7 cellular contexts compared by ENCODE assay signal in genomic region chr6:20202070-20202658, GRCh38. TPM values are rescaled to one million over a fixed set of nuclear protein-coding genes. Genes with fewer than 3 reads are reported as not detected.
DNase-seq lines count a peak whose midpoint lies in the region; ATAC-seq and TF ChIP-seq lines count a peak whose summit lies in the region.

No MANE protein-coding gene starts in this region.

- H4K20me1 ChIP-seq in GM23248 (ENCODE audit: insufficient read depth), result no peaks in the 10 kb centered on the region
- H4K20me1 ChIP-seq in KMS-11 (ENCODE audit: insufficient read depth), result no peaks in the 10 kb centered on the region

- peaks cover 59% of the 10 kb centered on the region for H3K36me3 Mint-ChIP-seq in activated T-helper 2 cell treated with anti-CD3 and anti-CD28 coated beads, Interferon-gamma antibody, Interleukin-2, Interleukin-4, amounts not matched to agents 10 μg/mL and 5 μg/mL and 100 μg/mL, durations not matched to agents 14 hours and 24 hours and 36 hours (ENCODE audit: low read depth)

- H3K9me3 ChIP-seq in GM23248 (ENCODE audit: low read depth) (no peaks in the 10 kb centered on the region), neutrophil (no peaks in the 10 kb centered on the region)

- H3K27ac ChIP-seq in GM23248 (peak overlapping the region; percentile 23; the same call in 1 of the 2 replicates), KMS-11 (peak overlapping the region; percentile 91), neutrophil (peak overlapping the region; percentile 92)

- no peaks in the 10 kb centered on the region; the same call in 1 of the 2 replicates for H3F3A ChIP-seq in GM23248 (ENCODE audit: insufficient read depth)

- H3K79me2 ChIP-seq in GM23248 (ENCODE audit: insufficient read depth) (no peaks in the 10 kb centered on the region), KMS-11 (ENCODE audit: insufficient read depth, low read depth) (peaks cover 82% of the 10 kb centered on the region)

- H3K27ac Mint-ChIP-seq in activated T-helper 2 cell treated with anti-CD3 and anti-CD28 coated beads, Interferon-gamma antibody, Interleukin-2, Interleukin-4, amounts not matched to agents 10 μg/mL and 5 μg/mL and 100 μg/mL, durations not matched to agents 14 hours and 24 hours and 36 hours, result peak overlapping the region; percentile 96

- no peak for TF ChIP-seq CTCF in KMS-11 (conservative IDR thresholded peaks at IDR 0.05; ENCODE audit: low read depth, low read length)
- TF ChIP-seq CTCF in neutrophil (IDR thresholded peaks at IDR 0.05), result no peak

- peaks cover 73% of the 10 kb centered on the region for H3K4me1 Mint-ChIP-seq in activated T-helper 2 cell treated with anti-CD3 and anti-CD28 coated beads, Interferon-gamma antibody, Interleukin-2, Interleukin-4, amounts not matched to agents 10 μg/mL and 5 μg/mL and 100 μg/mL, durations not matched to agents 14 hours and 24 hours and 36 hours (ENCODE audit: low read depth)

- H3K27me3 Mint-ChIP-seq in activated T-helper 2 cell treated with anti-CD3 and anti-CD28 coated beads, Interferon-gamma antibody, Interleukin-2, Interleukin-4, amounts not matched to agents 10 μg/mL and 5 μg/mL and 100 μg/mL, durations not matched to agents 14 hours and 24 hours and 36 hours (ENCODE audit: low read depth), result no peaks in the 10 kb centered on the region

- no peaks in the 10 kb centered on the region for H3K9me2 ChIP-seq in GM23248 (ENCODE audit: insufficient read depth)

- DNase-seq in GM23248 (peak; percentile 59), activated gamma-delta T cell (lab: John Stamatoyannopoulos, UW) (no peak), anterior cingulate cortex (lab: John Stamatoyannopoulos, UW) (no peak)
- DNase-seq in activated T-helper 2 cell treated with anti-CD3 and anti-CD28 coated beads, Interferon-gamma antibody, Interleukin-2, Interleukin-4, amounts not matched to agents 10 μg/mL and 5 μg/mL and 100 μg/mL, durations not matched to agents 14 hours and 24 hours and 36 hours (ENCODE audit: low spot score), result no peak

- H3K4me2 ChIP-seq in GM23248 (ENCODE audit: unreplicated experiment), result peak overlapping the region; percentile 7
- H3K4me2 ChIP-seq in KMS-11, result peak overlapping the region; percentile 62

- H3K4me3 ChIP-seq in GM23248 (no peak overlapping the region), KMS-11 (IDR thresholded peaks at IDR 0.05; ENCODE audit: insufficient read depth, low read depth, low read length) (no peak overlapping the region), neutrophil (ENCODE audit: low read depth in 1 of 2, low read length in 1 of 2) (peak overlapping the region; percentile 0 to 47)

- H3K27me3 ChIP-seq in GM23248 (replicated peaks; ENCODE audit: insufficient read depth) (no peaks in the 10 kb centered on the region), KMS-11 (ENCODE audit: insufficient read depth, low read depth) (no peaks in the 10 kb centered on the region), neutrophil (no peaks in the 10 kb centered on the region)

- H3K4me1 ChIP-seq in GM23248 (ENCODE audit: insufficient read depth), result peaks cover 18% of the 10 kb centered on the region
- H3K4me1 ChIP-seq in KMS-11 (ENCODE audit: low read depth, poor library complexity, severe bottlenecking), result peaks cover 98% of the 10 kb centered on the region
- H3K4me1 ChIP-seq in neutrophil (ENCODE audit: control insufficient read depth in 1 of 2, insufficient read depth in 1 of 2, low read depth in 1 of 2, low read length in 1 of 2), result peaks cover 75 to 83% of the 10 kb centered on the region in 2 experiments

- intact Hi-C loops in activated T-helper 2 cell treated with anti-CD3 and anti-CD28 coated beads, Interferon-gamma antibody, Interleukin-2, Interleukin-4, amounts not matched to agents 10 μg/mL and 5 μg/mL and 100 μg/mL, durations not matched to agents 14 hours and 24 hours and 36 hours (cut with micrococcal nuclease), result loop anchor here (1.0 to 10.0 kb wide), 5 partner anchors 10 to 1863 kb away; partner anchors contain the start of gene MBOAT1

- 42 to 55% methylated on average over 1 of the region's 1 CpG for WGBS in GM23248 (ENCODE audit: low coverage in 1 of 2, low lambda C conversion rate in 2 of 2, missing lambda C conversion rate in 2 of 2), 2 experiments

- ATAC-seq in GM18517 (IDR thresholded peaks at IDR 0.05; ENCODE audit: unreplicated experiment), result peak; percentile 91

- H2AFZ ChIP-seq in GM23248 (0 out of 2 replicates have a peak overlapping the region, but pooled peaks have one; percentile 28), KMS-11 (ENCODE audit: low read depth) (no peak overlapping the region)

- in situ Hi-C loops in GM23248 (cut with MboI), result no loop called here

- H3K9me3 Mint-ChIP-seq in activated T-helper 2 cell treated with anti-CD3 and anti-CD28 coated beads, Interferon-gamma antibody, Interleukin-2, Interleukin-4, amounts not matched to agents 10 μg/mL and 5 μg/mL and 100 μg/mL, durations not matched to agents 14 hours and 24 hours and 36 hours, result no peaks in the 10 kb centered on the region

- H3K36me3 ChIP-seq in GM23248 (ENCODE audit: low read depth), result no peaks in the 10 kb centered on the region
- H3K36me3 ChIP-seq in KMS-11 (ENCODE audit: insufficient read depth), result no peaks in the 10 kb centered on the region
- no peaks in the 10 kb centered on the region for H3K36me3 ChIP-seq in neutrophil

- no peak overlapping the region for H3K4me3 Mint-ChIP-seq in activated T-helper 2 cell treated with anti-CD3 and anti-CD28 coated beads, Interferon-gamma antibody, Interleukin-2, Interleukin-4, amounts not matched to agents 10 μg/mL and 5 μg/mL and 100 μg/mL, durations not matched to agents 14 hours and 24 hours and 36 hours (ENCODE audit: low read depth)

- H3K9ac ChIP-seq in GM23248, result no peak overlapping the region
- peak overlapping the region; percentile 58 for H3K9ac ChIP-seq in KMS-11

RNA-seq across cellular contexts. Expression of gene MBOAT1, which starts 10.1 kb away (rescaled TPM):
- total RNA-seq in GM23248 (2014; rRNA removed; shearing (Covaris generic)), result 4.0 and 7.0 TPM in 2 replicates
- polyA plus RNA-seq in GM23248 (2016; fragmentation: Nextera tagmentation; extraction: Ambion mirVana), result 1.7 and 1.8 TPM in 2 replicates
- total RNA-seq in activated T-helper 2 cell treated with anti-CD3 and anti-CD28 coated beads, Interferon-gamma antibody, Interleukin-2, Interleukin-4, amounts not matched to agents 10 μg/mL and 5 μg/mL and 100 μg/mL, durations not matched to agents 14 hours and 24 hours and 36 hours, result 32.8 and 33.8 TPM in 2 replicates

Comparison
In these comparisons a context has a peak if more than half of its experiments do, and no peak if none do; other contexts are left out.
1. H3K27ac ChIP-seq: peak in every context shown above with its lines; median percentile 92 in neutrophil; 91 in KMS-11; 23 in GM23248.
2. H3K4me3 ChIP-seq: peak in neutrophil (2 of 2); none in GM23248 (single experiment) and KMS-11 (single experiment).